In genomic region chr17:50169121-50169764, GRCh38 we compare ENCODE assay signal across 8 cellular contexts. TPM values are rescaled to one million over a fixed set of nuclear protein-coding genes. Genes with fewer than 3 reads are reported as not detected.
DNase-seq lines count a peak whose midpoint lies in the region; TF ChIP-seq lines count a peak whose summit lies in the region.

No MANE protein-coding gene starts in this region.

- H3K27me3 ChIP-seq in MG63: no peaks in the 10 kb centered on the region

- TF ChIP-seq CTCF in astrocyte of the cerebellum (IDR thresholded peaks at IDR 0.05; ENCODE audit: low read depth, low read length, missing control alignments): peak; percentile 94

- peaks cover 12 to 13% of the 10 kb centered on the region in 2 donors for H3K4me1 Mint-ChIP-seq in immature natural killer cell

- no peak overlapping the region for H3K4me3 ChIP-seq in MG63
- no peak overlapping the region for H3K4me3 ChIP-seq in astrocyte of the cerebellum (ENCODE audit: low read depth, low read length)

- no peaks in the 10 kb centered on the region for H3K9me3 Mint-ChIP-seq in immature natural killer cell

- peak; percentile 78 for DNase-seq in EL
- DNase-seq in MG63: peak; percentile 62
- peak; percentile 77 for DNase-seq in SW480 (ENCODE audit: low spot score)
- peak; percentile 43 for DNase-seq in astrocyte of the cerebellum (ENCODE audit: low read depth)
- peak; percentile 59 to 66 (median 60) for DNase-seq in immature natural killer cell
- peak; percentile 40 for DNase-seq in stimulated activated CD4-positive, alpha-beta T cell treated with anti-CD3 and anti-CD28 coated beads, Interleukin-4, amount 100 ng/mL, for 1 hour
- DNase-seq in COLO829 (ENCODE audit: low spot score): no peak
- no peak for DNase-seq in GOT3 (lab: John Stamatoyannopoulos, UW)

- H3K36me3 ChIP-seq in MG63: no peaks in the 10 kb centered on the region

- in situ Hi-C loops in astrocyte of the cerebellum (cut with HindIII; ENCODE audit: low sequenced_read_pairs): no loop called here

- no peaks in the 10 kb centered on the region for H3K9me3 ChIP-seq in MG63

- peak overlapping the region; percentile 19 to 67 (median 51) for H3K4me3 Mint-ChIP-seq in immature natural killer cell

- no peaks in the 10 kb centered on the region for H3K36me3 Mint-ChIP-seq in immature natural killer cell

- peaks cover 0 to 7% (median 4%) of the 10 kb centered on the region in 3 donors for H3K27me3 Mint-ChIP-seq in immature natural killer cell (ENCODE audit: low read depth in 3 of 3)

- H3K27ac Mint-ChIP-seq in immature natural killer cell: peak overlapping the region in 5 of 6 donors; percentile 20 to 82 (median 52)

RNA-seq across cellular contexts. Expression of gene SGCA, which starts 3.4 kb away (rescaled TPM):
- 1.1 TPM in 1 of 2 replicates, not detected in the other for total RNA-seq in MG63 (2014; rRNA removed; shearing (Covaris generic); ENCODE audit: low replicate concordance)
- not detected for polyA plus RNA-seq in immature natural killer cell

RNA-seq across cellular contexts. Expression of gene PPP1R9B, which starts 18.8 kb away (rescaled TPM):
- total RNA-seq in MG63 (2014; rRNA removed; shearing (Covaris generic); ENCODE audit: low replicate concordance): 56.1 and 68.2 TPM in 2 replicates
- polyA plus RNA-seq in immature natural killer cell: 1 to 10 TPM in 1 of 3 donors, under 1 TPM in 2; 0.25 to 2.0 (median 0.66) TPM

RNA-seq across cellular contexts. Expression of gene COL1A1, which starts 32.2 kb away (rescaled TPM):
- total RNA-seq in MG63 (2014; rRNA removed; shearing (Covaris generic); ENCODE audit: low replicate concordance): 261 and 431 TPM in 2 replicates
- polyA plus RNA-seq in immature natural killer cell: not detected

RNA-seq across cellular contexts. Expression of gene SAMD14, which starts 39.3 kb away (rescaled TPM):
- not detected in 2 replicates for total RNA-seq in MG63 (2014; rRNA removed; shearing (Covaris generic); ENCODE audit: low replicate concordance)
- polyA plus RNA-seq in immature natural killer cell: 1 to 10 TPM in 1 of 3 donors, not detected in 2; 1.2 TPM

Comparison
In these comparisons a context has a peak if more than half of its experiments do, and no peak if none do; other contexts are left out.
1. DNase-seq: peak in EL (single experiment), MG63 (single experiment), SW480 (single experiment), astrocyte of the cerebellum (single experiment), immature natural killer cell (3 of 3) and stimulated activated CD4-positive, alpha-beta T cell treated with anti-CD3 and anti-CD28 coated beads, Interleukin-4, amount 100 ng/mL, for 1 hour (single experiment); none in COLO829 (single experiment) and GOT3 (single experiment).